ENCODE assay signal across 8 cellular contexts in the genomic region with DNA sequence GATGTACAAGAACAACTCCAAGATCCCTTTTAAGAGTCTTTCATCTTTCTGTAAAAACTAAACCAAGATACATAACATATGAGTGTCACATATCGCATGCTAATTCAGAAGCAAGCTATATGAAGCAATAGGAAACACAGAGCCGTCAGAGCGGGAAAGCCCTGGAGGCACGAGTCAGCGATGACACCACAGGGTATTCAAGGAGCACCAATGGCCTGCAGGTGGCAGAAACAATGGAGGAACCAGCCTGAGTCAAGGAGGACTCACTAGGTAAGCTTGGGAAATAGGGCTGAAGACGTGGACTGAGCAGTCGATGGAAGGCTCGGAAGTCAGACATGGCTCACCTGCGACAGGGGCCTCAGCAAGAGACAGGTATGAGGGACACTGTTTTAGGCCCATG.
DNase-seq lines count a peak whose midpoint lies in the region; ATAC-seq lines count a peak whose summit lies in the region.

No MANE protein-coding gene starts in this region.

- no peak for ATAC-seq in HG03025 (IDR thresholded peaks at IDR 0.05; ENCODE audit: low FRiP score, unreplicated experiment)

- H3K4me1 Mint-ChIP-seq in activated T-cell treated with anti-CD3 and anti-CD28 coated beads, Interleukin-2, amount 50 U/mL, for 24 hours (ENCODE audit: low read depth), result peaks cover 94% of the 10 kb centered on the region
- H3K4me1 Mint-ChIP-seq in immature natural killer cell, result peaks cover 98 to 100% of the 10 kb centered on the region in 2 donors

- no peaks in the 10 kb centered on the region for H3K27me3 Mint-ChIP-seq in activated T-cell treated with anti-CD3 and anti-CD28 coated beads, Interleukin-2, amount 50 U/mL, for 24 hours
- peaks cover 4 to 9% (median 8%) of the 10 kb centered on the region in 3 donors for H3K27me3 Mint-ChIP-seq in immature natural killer cell (ENCODE audit: low read depth in 3 of 3)

- peak overlapping the region; percentile 93 for H3K27ac Mint-ChIP-seq in activated T-cell treated with anti-CD3 and anti-CD28 coated beads, Interleukin-2, amount 50 U/mL, for 24 hours
- H3K27ac Mint-ChIP-seq in immature natural killer cell, result peak overlapping the region; percentile 89 to 98 (median 94)

- H3K9me3 Mint-ChIP-seq in activated T-cell treated with anti-CD3 and anti-CD28 coated beads, Interleukin-2, amount 50 U/mL, for 24 hours, result no peaks in the 10 kb centered on the region
- H3K9me3 Mint-ChIP-seq in immature natural killer cell, result no peaks in the 10 kb centered on the region

- DNase-seq in Daoy (ENCODE audit: low read depth) (peak; percentile 63), NCI-H69 (lab: John Stamatoyannopoulos, UW) (peak; percentile 59), immature natural killer cell (peak in 1 of 3 donors; percentile 48), middle frontal gyrus (ENCODE audit: extremely low spot score, low spot score) (no peak), pons (ENCODE audit: low spot score) (no peak)
- peak; percentile 74 for DNase-seq in activated T-cell treated with anti-CD3 and anti-CD28 coated beads, Interleukin-2, amount 50 U/mL, for 24 hours
- DNase-seq in stimulated activated naive CD4-positive, alpha-beta T cell treated with Interleukin-2 at 50 U/mL for 16 hours (lab: John Stamatoyannopoulos, UW), result peak; percentile 68

- H3K36me3 Mint-ChIP-seq in activated T-cell treated with anti-CD3 and anti-CD28 coated beads, Interleukin-2, amount 50 U/mL, for 24 hours (ENCODE audit: low read depth), result peaks cover 48% of the 10 kb centered on the region
- H3K36me3 Mint-ChIP-seq in immature natural killer cell, result peaks cover 2 to 6% (median 3%) of the 10 kb centered on the region in 3 donors

- peak overlapping the region; percentile 35 for H3K4me3 Mint-ChIP-seq in activated T-cell treated with anti-CD3 and anti-CD28 coated beads, Interleukin-2, amount 50 U/mL, for 24 hours
- H3K4me3 Mint-ChIP-seq in immature natural killer cell, result peak overlapping the region; percentile 82 to 96 (median 82)

Comparison
In these comparisons a context has a peak if more than half of its experiments do, and no peak if none do; other contexts are left out.
1. DNase-seq: peak in Daoy (single experiment), NCI-H69 (single experiment), activated T-cell treated with anti-CD3 and anti-CD28 coated beads, Interleukin-2, amount 50 U/mL, for 24 hours (single experiment) and stimulated activated naive CD4-positive, alpha-beta T cell treated with Interleukin-2 at 50 U/mL for 16 hours (single experiment); none in middle frontal gyrus (single experiment) and pons (single experiment).